14 cellular contexts compared by ENCODE assay signal in genomic region chr22:40603088-40603605, GRCh38.
DNase-seq lines count a peak whose midpoint lies in the region; ATAC-seq, FAIRE-seq and TF ChIP-seq lines count a peak whose summit lies in the region.
"Had no signal": no experiment of that assay in that cellular context is flagged by ENCODE, and none has a peak within 500 bp of the region (broad histone marks: within the 10 kb centered on the region; RNA-seq: fewer than 3 reads in every experiment).

No MANE protein-coding gene starts in this region.

- peak; percentile 50 for DNase-seq in AG20443 (ENCODE audit: low spot score)
- DNase-seq in RCC 7860 (ENCODE audit: low spot score) = peak; percentile 48
- peak; percentile 73 for DNase-seq in epithelial cell of esophagus (ENCODE audit: low read depth)
- DNase-seq in non-pigmented ciliary epithelial cell (ENCODE audit: low read depth) = peak; percentile 37
- DNase-seq in activated CD8-positive, alpha-beta memory T cell treated with anti-CD3 and anti-CD28 coated beads, Interleukin-2, amount 50 U/mL, for 4 hours = no peak
- no peak for DNase-seq in stimulated activated CD4-positive, alpha-beta T cell treated with anti-CD3 and anti-CD28 coated beads, Interleukin-4, amount 100 ng/mL, for 24 hours
- no peak for DNase-seq in ecto neural progenitor cell (ENCODE audit: low spot score)
- DNase-seq: activated T-cell treated with anti-CD3 and anti-CD28 coated beads for 4 hours; CD8-positive, alpha-beta memory T cell; NCI-H446; stimulated activated CD4-positive, alpha-beta T cell treated with anti-CD3 and anti-CD28 coated beads, Interleukin-15, amount 100 ng/mL, for 24 hours; T-helper 17 cell had no signal

- no peak overlapping the region for H3K4me3 ChIP-seq in epithelial cell of esophagus (ENCODE audit: low read length)
- H3K4me3 ChIP-seq: lung had no signal

- no peak for ATAC-seq in GM21367 (IDR thresholded peaks at IDR 0.05; ENCODE audit: unreplicated experiment)
- ATAC-seq: T-helper 17 cell had no signal

- no peak for TF ChIP-seq CTCF in epithelial cell of esophagus (IDR thresholded peaks at IDR 0.05; ENCODE audit: insufficient read depth, low read depth, low read length, missing control alignments)

- peak; percentile 85 for FAIRE-seq in RCC 7860 (lab: Jason Lieb, UNC)

Comparison
In these comparisons a context has a peak if more than half of its experiments do, and no peak if none do; other contexts are left out.
1. DNase-seq: peak in AG20443 (single experiment), RCC 7860 (single experiment), epithelial cell of esophagus (single experiment) and non-pigmented ciliary epithelial cell (single experiment); none in activated CD8-positive, alpha-beta memory T cell treated with anti-CD3 and anti-CD28 coated beads, Interleukin-2, amount 50 U/mL, for 4 hours (single experiment), stimulated activated CD4-positive, alpha-beta T cell treated with anti-CD3 and anti-CD28 coated beads, Interleukin-4, amount 100 ng/mL, for 24 hours (single experiment) and ecto neural progenitor cell (single experiment).